Comparison of ENCODE assay signal across 8 cellular contexts in genomic region chr2:198004921-198005829, GRCh38.
A peak's percentile ranks its signal among the peaks of the same experiment; 100 is the strongest.
DNase-seq lines count a peak whose midpoint lies in the region; ATAC-seq and TF ChIP-seq lines count a peak whose summit lies in the region.

No MANE protein-coding gene starts in this region.

- POLR2A ChIA-PET in HEK293T (lab: Yijun Ruan, JAX) = no interaction called here

- no peaks in the 10 kb centered on the region for H3K27me3 Mint-ChIP-seq in activated naive CD4-positive, alpha-beta T cell treated with anti-CD3 and anti-CD28 coated beads, Interleukin-2, amount 50 U/mL, for 24 hours

- H3K4me3 Mint-ChIP-seq in activated naive CD4-positive, alpha-beta T cell treated with anti-CD3 and anti-CD28 coated beads, Interleukin-2, amount 50 U/mL, for 24 hours = peak overlapping the region; percentile 85

- DNase-seq in stimulated activated CD4-positive, alpha-beta T cell treated with anti-CD3 and anti-CD28 coated beads, Interleukin-12 subunit alpha, Interleukin-12 subunit beta, amount 100 ng/mL, for 4 hours = peak; percentile 16
- DNase-seq in stimulated activated CD4-positive, alpha-beta T cell treated with anti-CD3 and anti-CD28 coated beads, Interleukin-2, amount 100 ng/mL, for 48 hours = no peak
- no peak for DNase-seq in NCI-H1048 (lab: John Stamatoyannopoulos, UW)
- no peak for DNase-seq in T-helper 9 cell
- DNase-seq in HEK293T (ENCODE audit: extremely low spot score) = no peak
- no peak for DNase-seq in NCI-H1105 (lab: John Stamatoyannopoulos, UW)

- peak overlapping the region; percentile 96 for H3K27ac Mint-ChIP-seq in activated naive CD4-positive, alpha-beta T cell treated with anti-CD3 and anti-CD28 coated beads, Interleukin-2, amount 50 U/mL, for 24 hours

- peaks cover 35% of the 10 kb centered on the region for H3K36me3 Mint-ChIP-seq in activated naive CD4-positive, alpha-beta T cell treated with anti-CD3 and anti-CD28 coated beads, Interleukin-2, amount 50 U/mL, for 24 hours

- peak; percentile 90 for ATAC-seq in HG03108 (IDR thresholded peaks at IDR 0.05; ENCODE audit: unreplicated experiment)

- peaks cover 14% of the 10 kb centered on the region for H3K9me3 Mint-ChIP-seq in activated naive CD4-positive, alpha-beta T cell treated with anti-CD3 and anti-CD28 coated beads, Interleukin-2, amount 50 U/mL, for 24 hours

- CTCF ChIA-PET in HEK293T (lab: Yijun Ruan, JAX) = no interaction called here

- peaks cover 83% of the 10 kb centered on the region for H3K4me1 Mint-ChIP-seq in activated naive CD4-positive, alpha-beta T cell treated with anti-CD3 and anti-CD28 coated beads, Interleukin-2, amount 50 U/mL, for 24 hours

TF ChIP-seq in HEK293T, 16 proteins besides CTCF, POLR2A, EP300 and RAD21:
- TF ChIP-seq LEF1 (IDR thresholded peaks at IDR 0.05; ENCODE audit: borderline replicate concordance) (no peak), CTBP1 (IDR thresholded peaks at IDR 0.05; ENCODE audit: borderline replicate concordance) (no peak), NFRKB (IDR thresholded peaks at IDR 0.05) (no peak), SP1 (IDR thresholded peaks at IDR 0.05) (no peak), SUZ12 (IDR thresholded peaks at IDR 0.05) (no peak), FOXA1 (IDR thresholded peaks at IDR 0.05) (no peak), HDGF (IDR thresholded peaks at IDR 0.05; ENCODE audit: borderline replicate concordance) (no peak), ARNT (IDR thresholded peaks at IDR 0.05) (no peak), FOXM1 (IDR thresholded peaks at IDR 0.05; ENCODE audit: borderline replicate concordance) (no peak)
